In the genomic region with DNA sequence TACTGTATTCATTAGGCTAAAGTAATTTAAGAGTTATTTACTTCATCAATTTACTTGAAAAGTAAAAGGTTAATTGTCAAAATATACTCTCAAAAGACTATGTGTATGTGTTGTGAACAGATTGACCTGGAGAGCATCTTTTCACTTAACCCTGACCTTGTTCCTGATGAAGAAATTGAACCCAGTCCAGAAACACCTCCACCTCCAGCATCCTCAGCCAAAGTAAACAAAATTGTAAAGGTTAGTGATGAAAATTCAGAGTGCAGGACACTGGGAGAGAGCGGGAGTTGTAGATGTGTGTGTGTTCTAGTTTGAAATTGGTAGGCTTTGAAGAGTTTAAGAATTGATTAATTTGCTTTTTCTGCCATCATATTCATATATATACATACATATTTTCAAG, we compare ENCODE assay signal across 22 cellular contexts. TPM values are rescaled to one million over a fixed set of nuclear protein-coding genes. Genes with fewer than 3 reads are reported as not detected.
A peak's percentile ranks its signal among the peaks of the same experiment; 100 is the strongest.
DNase-seq lines count a peak whose midpoint lies in the region; ATAC-seq and TF ChIP-seq lines count a peak whose summit lies in the region.
"Had no signal": no experiment of that assay in that cellular context is flagged by ENCODE, and none has a peak within 500 bp of the region (broad histone marks: within the 10 kb centered on the region; RNA-seq: fewer than 3 reads in every experiment).

No MANE protein-coding gene starts in this region.

- H3K27ac Mint-ChIP-seq in activated naive CD8-positive, alpha-beta T cell = peak overlapping the region; percentile 70
- H3K27ac Mint-ChIP-seq in activated naive CD8-positive, alpha-beta T cell treated with anti-CD3 and anti-CD28 coated beads for 36 hours = no peak overlapping the region
- H3K27ac Mint-ChIP-seq in activated naive CD8-positive, alpha-beta T cell treated with anti-CD3 and anti-CD28 coated beads, Interleukin-2, amount 10 ng/mL, durations not matched to agents 7 days and 5 days = peak overlapping the region; percentile 56
- H3K27ac Mint-ChIP-seq: IgD-negative memory B cell, nephron progenitor cell had no signal

- no peaks in the 10 kb centered on the region for H3K27me3 ChIP-seq in osteoblast (ENCODE audit: insufficient read depth, low read length)
- H3K27me3 ChIP-seq: SJSA1, upper lobe of right lung had no signal

- no peaks in the 10 kb centered on the region for H3K9me3 Mint-ChIP-seq in activated naive CD8-positive, alpha-beta T cell (ENCODE audit: low read depth)
- H3K9me3 Mint-ChIP-seq in activated naive CD8-positive, alpha-beta T cell treated with anti-CD3 and anti-CD28 coated beads for 36 hours = peaks cover 1% of the 10 kb centered on the region
- no peaks in the 10 kb centered on the region for H3K9me3 Mint-ChIP-seq in activated naive CD8-positive, alpha-beta T cell treated with anti-CD3 and anti-CD28 coated beads, Interleukin-2, amount 10 ng/mL, durations not matched to agents 7 days and 5 days
- H3K9me3 Mint-ChIP-seq: IgD-negative memory B cell, nephron progenitor cell had no signal

- no peak overlapping the region for H2AFZ ChIP-seq in osteoblast (ENCODE audit: low read length)
- H2AFZ ChIP-seq: GM23248 had no signal

- peaks cover 5% of the 10 kb centered on the region for H3K4me1 ChIP-seq in osteoblast (ENCODE audit: insufficient read depth, low read length)
- H3K4me1 ChIP-seq: SJSA1, upper lobe of right lung had no signal

- no peak overlapping the region for H3K4me3 ChIP-seq in osteoblast (ENCODE audit: insufficient read depth, low read length)
- H3K4me3 ChIP-seq: GM23248, lung, SJSA1, upper lobe of right lung had no signal

- H3K4me1 Mint-ChIP-seq in activated naive CD8-positive, alpha-beta T cell (ENCODE audit: low read depth) = peaks cover 41% of the 10 kb centered on the region
- peaks cover 25% of the 10 kb centered on the region for H3K4me1 Mint-ChIP-seq in activated naive CD8-positive, alpha-beta T cell treated with anti-CD3 and anti-CD28 coated beads for 36 hours
- H3K4me1 Mint-ChIP-seq in activated naive CD8-positive, alpha-beta T cell treated with anti-CD3 and anti-CD28 coated beads, Interleukin-2, amount 10 ng/mL, durations not matched to agents 7 days and 5 days = peaks cover 27% of the 10 kb centered on the region

- no peak overlapping the region for H3K27ac ChIP-seq in osteoblast (ENCODE audit: low read depth, low read length)
- H3K27ac ChIP-seq: GM23248, RWPE1, SJSA1, upper lobe of right lung had no signal

- peaks cover 19% of the 10 kb centered on the region for H3K36me3 ChIP-seq in osteoblast (ENCODE audit: insufficient read depth, low read length)

- H3K36me3 Mint-ChIP-seq in activated naive CD8-positive, alpha-beta T cell = no peaks in the 10 kb centered on the region
- peaks cover 33% of the 10 kb centered on the region for H3K36me3 Mint-ChIP-seq in activated naive CD8-positive, alpha-beta T cell treated with anti-CD3 and anti-CD28 coated beads for 36 hours
- H3K36me3 Mint-ChIP-seq in activated naive CD8-positive, alpha-beta T cell treated with anti-CD3 and anti-CD28 coated beads, Interleukin-2, amount 10 ng/mL, durations not matched to agents 7 days and 5 days = peaks cover 38% of the 10 kb centered on the region

- peaks cover 33% of the 10 kb centered on the region for H3K79me2 ChIP-seq in osteoblast (ENCODE audit: insufficient read depth, low read length)

- no peak overlapping the region for H3K4me3 Mint-ChIP-seq in activated naive CD8-positive, alpha-beta T cell
- no peak overlapping the region for H3K4me3 Mint-ChIP-seq in activated naive CD8-positive, alpha-beta T cell treated with anti-CD3 and anti-CD28 coated beads for 36 hours
- H3K4me3 Mint-ChIP-seq in activated naive CD8-positive, alpha-beta T cell treated with anti-CD3 and anti-CD28 coated beads, Interleukin-2, amount 10 ng/mL, durations not matched to agents 7 days and 5 days = no peak overlapping the region
- H3K4me3 Mint-ChIP-seq: IgD-negative memory B cell, nephron progenitor cell had no signal

- no peaks in the 10 kb centered on the region for H3K9me3 ChIP-seq in osteoblast (ENCODE audit: low read depth, low read length)
- H3K9me3 ChIP-seq: SJSA1, upper lobe of right lung had no signal

- no peak overlapping the region for H3K4me2 ChIP-seq in osteoblast (ENCODE audit: insufficient read depth, low read length)

- no peaks in the 10 kb centered on the region for H3K27me3 Mint-ChIP-seq in activated naive CD8-positive, alpha-beta T cell
- no peaks in the 10 kb centered on the region for H3K27me3 Mint-ChIP-seq in activated naive CD8-positive, alpha-beta T cell treated with anti-CD3 and anti-CD28 coated beads for 36 hours
- no peaks in the 10 kb centered on the region for H3K27me3 Mint-ChIP-seq in activated naive CD8-positive, alpha-beta T cell treated with anti-CD3 and anti-CD28 coated beads, Interleukin-2, amount 10 ng/mL, durations not matched to agents 7 days and 5 days
- H3K27me3 Mint-ChIP-seq: IgD-negative memory B cell had no signal

- TF ChIP-seq CTCF in osteoblast (IDR thresholded peaks at IDR 0.05; ENCODE audit: extremely low read depth, low read depth, low read length) = no peak

- DNase-seq in activated naive CD8-positive, alpha-beta T cell treated with anti-CD3 and anti-CD28 coated beads for 36 hours = no peak
- DNase-seq in NCI-H69 (lab: John Stamatoyannopoulos, UW) = peak; percentile 51
- DNase-seq in activated naive CD8-positive, alpha-beta T cell treated with anti-CD3 and anti-CD28 coated beads, Interleukin-2, amount 10 ng/mL, durations not matched to agents 7 days and 5 days = no peak
- peak; percentile 32 for DNase-seq in osteoblast (ENCODE audit: insufficient read length, low spot score, missing footprints)
- no peak for DNase-seq in stimulated activated CD4-positive, alpha-beta T cell treated with anti-CD3 and anti-CD28 coated beads, Interleukin-4, amount 100 ng/mL, for 1 hour
- DNase-seq: activated gamma-delta T cell treated with Interleukin-2 at 50 U/mL for 16 hours; amygdala; C1 segment of cervical spinal cord; DND-41; GM23248; NCI-H1048; NCI-H1694; NCI-H2171; nephron progenitor cell; stimulated activated CD4-positive, alpha-beta T cell treated with anti-CD3 and anti-CD28 coated beads, Interleukin-4, amount 100 ng/mL, for 4 hours; upper lobe of right lung had no signal

- peaks cover 8% of the 10 kb centered on the region for H4K20me1 ChIP-seq in osteoblast (ENCODE audit: insufficient read depth, low read length)

- ATAC-seq in activated naive CD8-positive, alpha-beta T cell treated with anti-CD3 and anti-CD28 coated beads, Interleukin-2, amount 10 ng/mL, durations not matched to agents 7 days and 5 days (ENCODE audit: low read depth) = no peak
- ATAC-seq in GM19397 (IDR thresholded peaks at IDR 0.05; ENCODE audit: unreplicated experiment) = no peak
- ATAC-seq: upper lobe of right lung had no signal

- POLR2A ChIA-PET in activated naive CD8-positive, alpha-beta T cell treated with anti-CD3 and anti-CD28 coated beads, Interleukin-2, amount 10 ng/mL, durations not matched to agents 7 days and 5 days (lab: Charles Lee) = no interaction called here

RNA-seq across cellular contexts. Expression of gene KIF2A, which starts 41.9 kb away (rescaled TPM):
- total RNA-seq in activated naive CD8-positive, alpha-beta T cell treated with anti-CD3 and anti-CD28 coated beads for 36 hours = 100 to 1,000 TPM; 164 to 175 TPM
- 100 to 1,000 TPM; 161 to 171 TPM for total RNA-seq in activated naive CD8-positive, alpha-beta T cell treated with anti-CD3 and anti-CD28 coated beads, Interleukin-2, amount 10 ng/mL, durations not matched to agents 7 days and 5 days
- total RNA-seq in osteoblast = 52.8 and 57.8 TPM in 2 replicates

RNA-seq across cellular contexts. Expression of gene DIMT1, which starts 55.8 kb away (rescaled TPM):
- 10 to 100 TPM; 59.6 to 62.5 TPM for total RNA-seq in activated naive CD8-positive, alpha-beta T cell treated with anti-CD3 and anti-CD28 coated beads for 36 hours
- total RNA-seq in activated naive CD8-positive, alpha-beta T cell treated with anti-CD3 and anti-CD28 coated beads, Interleukin-2, amount 10 ng/mL, durations not matched to agents 7 days and 5 days = 10 to 100 TPM; 26.9 to 29.0 TPM
- 34.7 and 34.8 TPM in 2 replicates for total RNA-seq in osteoblast

Comparison
In these comparisons a context has a peak if more than half of its experiments do, and no peak if none do; other contexts are left out.
1. DNase-seq: peak in NCI-H69 (single experiment) and osteoblast (single experiment); none in activated naive CD8-positive, alpha-beta T cell treated with anti-CD3 and anti-CD28 coated beads for 36 hours (single experiment), activated naive CD8-positive, alpha-beta T cell treated with anti-CD3 and anti-CD28 coated beads, Interleukin-2, amount 10 ng/mL, durations not matched to agents 7 days and 5 days (single experiment) and stimulated activated CD4-positive, alpha-beta T cell treated with anti-CD3 and anti-CD28 coated beads, Interleukin-4, amount 100 ng/mL, for 1 hour (single experiment).